ENCODE assay signal across 17 cellular contexts in the genomic region with DNA sequence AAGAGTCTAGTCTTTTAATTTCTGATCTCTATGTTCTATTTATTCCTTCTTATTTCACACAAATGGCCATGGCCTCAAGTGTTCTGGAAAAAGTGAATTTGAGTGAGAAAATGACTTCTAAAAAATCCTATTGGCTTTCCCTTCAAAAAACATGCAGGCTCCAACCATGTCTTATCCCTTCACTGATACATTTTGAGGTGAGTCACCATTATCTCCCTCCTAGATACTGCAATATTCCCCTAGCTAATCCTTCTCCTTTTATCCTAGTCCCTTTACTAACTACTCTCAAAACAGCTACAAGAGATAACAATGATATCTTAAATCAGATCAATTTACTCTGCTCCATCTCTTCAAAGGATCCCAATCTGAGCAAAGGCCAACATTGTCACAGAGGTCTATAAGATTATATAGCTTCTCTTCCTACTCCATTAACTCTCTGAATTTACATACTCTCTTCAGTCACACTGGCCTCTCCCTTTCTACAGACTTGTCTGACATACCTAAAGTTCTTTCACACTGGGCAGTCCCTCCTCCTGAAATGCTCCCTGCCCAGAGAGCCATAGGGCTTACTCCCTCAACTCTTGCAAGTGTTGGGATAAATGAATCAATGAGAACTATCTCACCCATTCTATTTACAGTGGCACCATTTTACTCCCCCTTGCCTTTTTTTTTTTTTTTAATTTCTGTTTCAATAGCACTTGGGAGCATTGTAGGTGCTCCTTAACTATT.
DNase-seq lines count a peak whose midpoint lies in the region; ATAC-seq and TF ChIP-seq lines count a peak whose summit lies in the region.
"Had no signal": no experiment of that assay in that cellular context is flagged by ENCODE, and none has a peak within 500 bp of the region (broad histone marks: within the 10 kb centered on the region; RNA-seq: fewer than 3 reads in every experiment).

No MANE protein-coding gene starts in this region.

- peaks cover 35% of the 10 kb centered on the region for H3K4me1 Mint-ChIP-seq in endodermal cell
- no peaks in the 10 kb centered on the region for H3K4me1 Mint-ChIP-seq in type B pancreatic cell (ENCODE audit: unreplicated experiment)
- H3K4me1 Mint-ChIP-seq: CD4-positive, alpha-beta memory T cell had no signal

- TF ChIP-seq CTCF in endodermal cell (conservative IDR thresholded peaks at IDR 0.05) (no peak), type B pancreatic cell (conservative IDR thresholded peaks at IDR 0.05) (no peak), colonic mucosa (IDR thresholded peaks at IDR 0.05) (no peak)

- H3K4me3 Mint-ChIP-seq in endodermal cell, result no peak overlapping the region
- no peak overlapping the region for H3K4me3 Mint-ChIP-seq in type B pancreatic cell
- H3K4me3 Mint-ChIP-seq: CD4-positive, alpha-beta memory T cell had no signal

- H3K27ac ChIP-seq in endodermal cell (ENCODE audit: low read depth, low read length) (no peak overlapping the region), colonic mucosa (no peak overlapping the region), right cardiac atrium (ENCODE audit: low read length) (no peak overlapping the region)
- H3K27ac ChIP-seq: A549, C4-2B, HL-60 had no signal

- peak; percentile 46 for DNase-seq in NCI-H226
- peak; percentile 58 for DNase-seq in endodermal cell
- peak; percentile 44 for DNase-seq in iris pigment epithelial cell (ENCODE audit: low read depth)
- no peak for DNase-seq in type B pancreatic cell (ENCODE audit: extremely low spot score, unreplicated experiment)
- DNase-seq in colonic mucosa, result no peak
- no peak for DNase-seq in right cardiac atrium
- DNase-seq: BE2C; CD4-positive, alpha-beta memory T cell; DMS153; DMS79 treated with DMSO at 0.1 percent for 48 hours; GDM1 had no signal

- H3K27ac Mint-ChIP-seq in endodermal cell (no peak overlapping the region), type B pancreatic cell (peak overlapping the region; percentile 15)
- H3K27ac Mint-ChIP-seq: CD4-positive, alpha-beta memory T cell had no signal

- H3K4me1 ChIP-seq in endodermal cell (ENCODE audit: control insufficient read depth, insufficient read depth, low read length) (peaks cover 6% of the 10 kb centered on the region), colonic mucosa (no peaks in the 10 kb centered on the region), right cardiac atrium (ENCODE audit: control insufficient read depth, insufficient read depth, low read length) (no peaks in the 10 kb centered on the region)
- H3K4me1 ChIP-seq: A549, BE2C, HAP-1 had no signal

- H3K9ac ChIP-seq in endodermal cell (ENCODE audit: extremely low read depth, low read length, poor library complexity, severe bottlenecking), result no peak overlapping the region
- no peak overlapping the region for H3K9ac ChIP-seq in colonic mucosa (ENCODE audit: low read depth in 2 of 2, low read length in 2 of 2)

- H3K27me3 ChIP-seq in endodermal cell (ENCODE audit: control insufficient read depth, insufficient read depth, low read length, poor library complexity, severe bottlenecking), result peaks cover 5% of the 10 kb centered on the region
- H3K27me3 ChIP-seq in colonic mucosa, result no peaks in the 10 kb centered on the region
- H3K27me3 ChIP-seq in right cardiac atrium (ENCODE audit: control insufficient read depth, insufficient read depth), result no peaks in the 10 kb centered on the region
- H3K27me3 ChIP-seq: BE2C had no signal

- intact Hi-C loops in colonic mucosa (cut with DNase I) (no loop called here), right cardiac atrium (cut with DNase I) (no loop called here)

- no peak overlapping the region for H3K4me3 ChIP-seq in endodermal cell (ENCODE audit: low read length)
- no peak overlapping the region for H3K4me3 ChIP-seq in colonic mucosa
- no peak overlapping the region for H3K4me3 ChIP-seq in right cardiac atrium (ENCODE audit: low read length)
- H3K4me3 ChIP-seq: A549, HAP-1 had no signal

- H3K27me3 Mint-ChIP-seq in endodermal cell (ENCODE audit: insufficient read depth) (peaks cover 2% of the 10 kb centered on the region), type B pancreatic cell (no peaks in the 10 kb centered on the region)
- H3K27me3 Mint-ChIP-seq: CD4-positive, alpha-beta memory T cell had no signal

- ATAC-seq in HG03432 (IDR thresholded peaks at IDR 0.05; ENCODE audit: unreplicated experiment), result no peak
- no peak for ATAC-seq in HG03342 (IDR thresholded peaks at IDR 0.05; ENCODE audit: unreplicated experiment)
- ATAC-seq in right cardiac atrium, result no peak
- ATAC-seq: A549 had no signal

- H3K9me3 Mint-ChIP-seq in endodermal cell (no peaks in the 10 kb centered on the region), type B pancreatic cell (peaks cover 4% of the 10 kb centered on the region)

- H3K36me3 Mint-ChIP-seq in endodermal cell (ENCODE audit: low read depth) (no peaks in the 10 kb centered on the region), type B pancreatic cell (no peaks in the 10 kb centered on the region)
- H3K36me3 Mint-ChIP-seq: CD4-positive, alpha-beta memory T cell had no signal

- H3K36me3 ChIP-seq in endodermal cell (ENCODE audit: control insufficient read depth, insufficient read depth, low read length) (no peaks in the 10 kb centered on the region), colonic mucosa (no peaks in the 10 kb centered on the region)
- H3K36me3 ChIP-seq: BE2C, HAP-1 had no signal

- peaks cover 9% of the 10 kb centered on the region for H3K9me3 ChIP-seq in endodermal cell (ENCODE audit: control insufficient read depth, low read length)
- no peaks in the 10 kb centered on the region for H3K9me3 ChIP-seq in colonic mucosa
- no peaks in the 10 kb centered on the region for H3K9me3 ChIP-seq in right cardiac atrium (ENCODE audit: control insufficient read depth, low read length)
- H3K9me3 ChIP-seq: A549, BE2C, HAP-1 had no signal

Comparison
In these comparisons a context has a peak if more than half of its experiments do, and no peak if none do; other contexts are left out.
1. DNase-seq: peak in NCI-H226 (single experiment), endodermal cell (single experiment) and iris pigment epithelial cell (single experiment); none in type B pancreatic cell (single experiment), colonic mucosa (single experiment) and right cardiac atrium (0 of 3).